27 cellular contexts compared by ENCODE assay signal in genomic region chr7:36957620-36958019, GRCh38.
"Had no signal": no experiment of that assay in that cellular context is flagged by ENCODE, and none has a peak within 500 bp of the region (broad histone marks: within the 10 kb centered on the region; RNA-seq: fewer than 3 reads in every experiment).

No MANE protein-coding gene starts in this region.

- ATAC-seq: heart right ventricle, left lung had no signal

- H3K27me3 ChIP-seq: esophagus squamous epithelium, heart right ventricle, left lung, ovary, uterus had no signal

- DNase-seq: activated CD4-positive, alpha-beta T cell treated with anti-CD3 and anti-CD28 coated beads for 4 hours; activated CD4-positive, alpha-beta T cell treated with anti-CD3 and anti-CD28 coated beads, Interleukin-2, amount 50 U/mL, for 4 hours; activated CD4-positive, CD25-positive, alpha-beta regulatory T cell; activated CD8-positive, alpha-beta memory T cell treated with anti-CD3 and anti-CD28 coated beads, Interleukin-2, amount 50 U/mL, for 4 hours; activated gamma-delta T cell; activated naive CD8-positive, alpha-beta T cell treated with anti-CD3 and anti-CD28 coated beads, Interleukin-2, amount 50 U/mL, for 24 hours; activated T-cell treated with anti-CD3 and anti-CD28 coated beads, Interleukin-2, amount 50 U/mL, for 1 hour; amygdala; caudate nucleus; dermis blood vessel endothelial cell; effector CD4-positive, alpha-beta T cell; esophagus squamous epithelium; foreskin melanocyte; heart right ventricle; left lung; lower lobe of right lung; mesenchymal stem cell; ovary; retina; stimulated activated CD4-positive, alpha-beta T cell treated with anti-CD3 and anti-CD28 coated beads, Interleukin-4, amount 100 ng/mL, for 24 hours; uterus had no signal

- H3K27ac ChIP-seq: epithelial cell of prostate, esophagus squamous epithelium, heart right ventricle, left lung, lower lobe of right lung, ovary, prostate gland, skin epidermis, thoracic aorta, uterus had no signal

- H3K9me3 ChIP-seq: esophagus squamous epithelium, heart right ventricle, left lung, lower lobe of right lung, ovary, prostate gland, thoracic aorta, uterus had no signal

- FAIRE-seq: endometrium, islet of Langerhans had no signal

- H3K4me1 ChIP-seq: esophagus squamous epithelium, left lung, prostate gland, uterus had no signal

- H3K4me3 ChIP-seq: esophagus squamous epithelium, heart right ventricle, left lung, lower lobe of right lung, ovary, prostate gland, skin epidermis, thoracic aorta, uterus had no signal

- H3K36me3 ChIP-seq: esophagus squamous epithelium, heart right ventricle, left lung, lower lobe of right lung, ovary, prostate gland, thoracic aorta, uterus had no signal
